ENCODE assay signal across 1 cellular context in genomic region chr1:35505911-35506798, GRCh38.
TF ChIP-seq lines count a peak whose summit lies in the region.

No MANE protein-coding gene starts in this region.

TF ChIP-seq in HepG2, 621 proteins besides CTCF, POLR2A, EP300 and RAD21:
- no peak for TF ChIP-seq ATF2 (CRISPR knock-in tag; IDR thresholded peaks at IDR 0.05)
- no peak for TF ChIP-seq ZNF546 (CRISPR knock-in tag; conservative IDR thresholded peaks at IDR 0.05)
- no peak for TF ChIP-seq HNF1B (CRISPR knock-in tag; IDR thresholded peaks at IDR 0.05)
- no peak for TF ChIP-seq ZNF713 (CRISPR knock-in tag; IDR thresholded peaks at IDR 0.05)
- TF ChIP-seq ZNF354B (CRISPR knock-in tag; IDR thresholded peaks at IDR 0.05): no peak
- TF ChIP-seq DMTF1 (CRISPR knock-in tag; IDR thresholded peaks at IDR 0.05): no peak
- TF ChIP-seq ZNF205 (CRISPR knock-in tag; IDR thresholded peaks at IDR 0.05): no peak
- TF ChIP-seq ZKSCAN8 (CRISPR knock-in tag; IDR thresholded peaks at IDR 0.05; ENCODE audit: borderline replicate concordance): no peak
- no peak for TF ChIP-seq RXRB (CRISPR knock-in tag; IDR thresholded peaks at IDR 0.05; ENCODE audit: borderline replicate concordance)
- no peak for TF ChIP-seq GATAD2A (CRISPR knock-in tag; IDR thresholded peaks at IDR 0.05)
